ENCODE assay signal across 8 cellular contexts in the genomic region with DNA sequence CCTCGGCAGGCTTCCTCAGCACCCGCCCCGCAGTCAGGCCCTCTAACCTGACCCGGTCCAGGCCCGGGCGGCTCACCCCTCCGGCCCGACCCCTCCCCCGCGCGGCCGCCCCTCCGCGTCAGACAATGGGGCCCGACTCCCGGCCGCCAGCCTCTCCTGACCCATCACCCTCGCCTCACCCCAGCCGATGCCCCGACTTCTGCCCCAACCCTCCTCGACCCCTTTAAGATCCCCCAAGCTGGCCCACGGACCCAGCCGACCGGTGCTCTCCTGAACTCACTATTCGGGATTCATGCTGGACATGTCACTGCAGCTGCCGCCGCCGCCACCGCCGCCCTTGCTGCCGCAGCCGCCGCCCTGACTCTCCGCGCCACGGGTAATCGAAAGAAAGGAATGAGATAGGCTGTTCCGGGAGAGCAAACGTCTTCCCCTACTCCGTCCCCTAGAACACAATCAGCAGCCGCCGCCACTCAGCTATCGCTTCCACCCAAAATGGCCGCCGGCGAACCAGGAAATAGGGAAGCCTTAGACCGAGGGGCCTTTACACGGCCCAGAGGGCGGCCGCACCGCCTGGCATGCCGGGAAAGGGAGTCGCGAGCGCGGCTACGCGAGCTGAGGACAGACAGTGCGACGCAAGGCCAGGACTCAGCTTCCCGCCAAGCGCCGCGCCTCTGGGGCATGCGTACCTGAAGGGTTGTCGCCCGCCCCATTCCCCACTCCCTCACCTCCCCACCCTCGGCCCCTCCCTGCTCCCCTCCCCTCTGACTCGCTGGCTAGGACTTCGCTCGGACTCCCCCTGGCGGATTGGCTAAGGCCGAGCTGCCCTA. TPM values are rescaled to one million over a fixed set of nuclear protein-coding genes. Genes with fewer than 3 reads are reported as not detected.
DNase-seq lines count a peak whose midpoint lies in the region; ATAC-seq, FAIRE-seq and TF ChIP-seq lines count a peak whose summit lies in the region.

A gene (minus strand): TSS at position 494 of the 827 bp plus-strand sequence. CDS start 191 bp downstream, at position 303.

- peaks cover 35% of the 10 kb centered on the region for H3K4me1 ChIP-seq in BLaER1

- intact Hi-C loops in activated CD4-positive, alpha-beta T cell treated with anti-CD3 and anti-CD28 coated beads for 36 hours (cut with DNase I, micrococcal nuclease): loop anchor here (1.0 to 5.0 kb wide), 11 partner anchors 65 to 1543 kb away; a partner anchor contains a TSS

- POLR2A ChIA-PET in activated CD4-positive, alpha-beta T cell treated with anti-CD3 and anti-CD28 coated beads for 36 hours (lab: Charles Lee): interaction anchor here (0.7 to 2.1 kb wide), 14 partner anchors 10 to 1541 kb away, joined by 3 to 14 read pairs (median 4); a partner anchor contains a TSS

- peak within 1 kb of the TSS; percentile 100 for H3K27ac Mint-ChIP-seq in activated CD4-positive, alpha-beta T cell treated with anti-CD3 and anti-CD28 coated beads for 36 hours

- peak; percentile 92 for DNase-seq in GM19239 (ENCODE audit: insufficient read length, low spot score)
- DNase-seq in NCI-H524 (lab: John Stamatoyannopoulos, UW): peak; percentile 98
- DNase-seq in activated CD4-positive, alpha-beta T cell treated with anti-CD3 and anti-CD28 coated beads for 36 hours: peak; percentile 100
- peak; percentile 100 for DNase-seq in choroid plexus epithelial cell (ENCODE audit: low read depth)
- DNase-seq in kidney glomerular epithelial cell (lab: John Stamatoyannopoulos, UW): peak; percentile 100
- peak; percentile 97 to 98 for DNase-seq in stimulated activated CD4-positive, alpha-beta T cell treated with anti-CD3 and anti-CD28 coated beads, Interleukin-1b, Interleukin-23, amount 100 ng/mL, for 1 hour (ENCODE audit: low read depth in 2 of 2)

- peak; percentile 43 for TF ChIP-seq CTCF in choroid plexus epithelial cell (conservative IDR thresholded peaks at IDR 0.05; ENCODE audit: low read depth, low read length)

- peak; percentile 92 for ATAC-seq in HG03457 (IDR thresholded peaks at IDR 0.05; ENCODE audit: unreplicated experiment)
- ATAC-seq in activated CD4-positive, alpha-beta T cell treated with anti-CD3 and anti-CD28 coated beads for 36 hours: peak; percentile 95

- H4K20me1 ChIP-seq in BLaER1: peaks cover 49% of the 10 kb centered on the region

- H3K4me2 ChIP-seq in BLaER1: peak within 1 kb of the TSS; percentile 93

- no peaks in the 10 kb centered on the region for H3K9me3 Mint-ChIP-seq in activated CD4-positive, alpha-beta T cell treated with anti-CD3 and anti-CD28 coated beads for 36 hours (ENCODE audit: low read depth)

- H3K4me3 ChIP-seq in BLaER1 (peak within 1 kb of the TSS; percentile 86), choroid plexus epithelial cell (ENCODE audit: low read depth, low read length) (peak within 1 kb of the TSS; percentile 94)

- no peaks in the 10 kb centered on the region for H3K27me3 Mint-ChIP-seq in activated CD4-positive, alpha-beta T cell treated with anti-CD3 and anti-CD28 coated beads for 36 hours

- H3K9me3 ChIP-seq in BLaER1: no peaks in the 10 kb centered on the region

- H3K9ac ChIP-seq in BLaER1: peak within 1 kb of the TSS; percentile 96

- H3K27ac ChIP-seq in BLaER1: peak within 1 kb of the TSS; percentile 90

- H3K36me3 ChIP-seq in BLaER1: no peaks in the 10 kb centered on the region

- H3K27me3 ChIP-seq in BLaER1: no peaks in the 10 kb centered on the region

- peaks cover 32% of the 10 kb centered on the region for H3K4me1 Mint-ChIP-seq in activated CD4-positive, alpha-beta T cell treated with anti-CD3 and anti-CD28 coated beads for 36 hours

- CTCF ChIA-PET in activated CD4-positive, alpha-beta T cell treated with anti-CD3 and anti-CD28 coated beads for 36 hours (lab: Charles Lee): interaction anchor here (0.6 to 2.0 kb wide), 9 partner anchors 12 to 189 kb away, joined by 3 to 14 read pairs (median 3); a partner anchor contains a TSS

- peaks cover 15% of the 10 kb centered on the region for H3K36me3 Mint-ChIP-seq in activated CD4-positive, alpha-beta T cell treated with anti-CD3 and anti-CD28 coated beads for 36 hours (ENCODE audit: low read depth)

- peak within 1 kb of the TSS; percentile 100 for H3K4me3 Mint-ChIP-seq in activated CD4-positive, alpha-beta T cell treated with anti-CD3 and anti-CD28 coated beads for 36 hours

- FAIRE-seq in GM19239 (lab: Jason Lieb, UNC): peak; percentile 99

RNA-seq across cellular contexts. Expression of the gene that starts here (rescaled TPM):
- total RNA-seq in activated CD4-positive, alpha-beta T cell treated with anti-CD3 and anti-CD28 coated beads for 36 hours: 10 to 100 TPM; 77.1 to 84.8 TPM

Comparison
In these comparisons a context has a peak if more than half of its experiments do, and no peak if none do; other contexts are left out.
1. Peak in every context shown above with its lines: DNase-seq, ATAC-seq, H3K4me3 ChIP-seq and H3K27ac ChIP-seq.